In the genomic region with DNA sequence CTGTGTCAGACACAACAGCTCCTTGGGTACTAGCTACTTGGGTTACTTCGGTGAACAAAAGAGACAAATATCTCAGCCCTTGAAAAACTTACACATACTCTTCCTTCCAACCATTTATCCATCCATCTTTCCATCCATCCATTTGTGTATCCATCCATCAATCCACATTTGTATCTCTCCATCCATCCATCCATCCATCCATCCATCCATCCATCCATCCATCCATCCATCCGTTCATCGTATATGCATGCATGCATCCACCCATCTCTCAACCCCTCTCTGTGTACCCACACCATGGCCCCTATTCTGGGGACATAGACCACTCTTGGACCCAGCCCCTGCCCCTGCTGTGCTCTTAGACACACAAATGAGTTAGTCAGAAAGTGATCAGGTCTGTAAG, we compare ENCODE assay signal across 33 cellular contexts. TPM values are rescaled to one million over a fixed set of nuclear protein-coding genes. Genes with fewer than 3 reads are reported as not detected.
"Had no signal": no experiment of that assay in that cellular context is flagged by ENCODE, and none has a peak within 500 bp of the region (broad histone marks: within the 10 kb centered on the region; RNA-seq: fewer than 3 reads in every experiment).

No MANE protein-coding gene starts in this region.

- H3K9me3 ChIP-seq: stomach, suprapubic skin, testis, thoracic aorta, thyroid gland, tibial artery, tibial nerve, transverse colon, upper lobe of left lung, upper lobe of right lung, uterus, vagina had no signal

- H3K4me3 ChIP-seq: stomach, suprapubic skin, testis, thoracic aorta, thyroid gland, tibial artery, tibial nerve, transverse colon, upper lobe of left lung, upper lobe of right lung, uterus, vagina had no signal

- H3K36me3 ChIP-seq: stomach, suprapubic skin, thoracic aorta, thyroid gland, tibial artery, tibial nerve, transverse colon, upper lobe of left lung, upper lobe of right lung, uterus, vagina had no signal

- H3K4me1 ChIP-seq: stomach, suprapubic skin, testis, thyroid gland, tibial artery, tibial nerve, transverse colon, upper lobe of left lung, upper lobe of right lung, uterus, vagina had no signal

- H3K27ac ChIP-seq: stomach, suprapubic skin, testis, thoracic aorta, thyroid gland, tibial artery, tibial nerve, transverse colon, upper lobe of left lung, upper lobe of right lung, uterus, vagina had no signal

- H3K36me3 Mint-ChIP-seq: stimulated activated memory B cell treated with anti-CD40 and anti-IgM and Interleukin-4, amounts not matched to agents 10 μg/mL and 1 μg/mL and 100 μg/mL, for 72 hours; stimulated activated naive B cell treated with anti-CD40 and anti-IgM and Interleukin-4, amounts not matched to agents 10 μg/mL and 1 μg/mL and 100 μg/mL, for 72 hours; type B pancreatic cell had no signal

- DNase-seq: stimulated activated CD4-positive, alpha-beta T cell treated with anti-CD3 and anti-CD28 coated beads, Interleukin-2, amount 100 ng/mL, for 48 hours; stimulated activated CD4-positive, alpha-beta T cell treated with anti-CD3 and anti-CD28 coated beads, Interleukin-4, amount 100 ng/mL, for 1 hour; stimulated activated CD4-positive, alpha-beta T cell treated with anti-CD3 and anti-CD28 coated beads, Interleukin-4, amount 100 ng/mL, for 24 hours; stimulated activated CD4-positive, alpha-beta T cell treated with anti-CD3 and anti-CD28 coated beads, Interleukin-4, amount 100 ng/mL, for 4 hours; stimulated activated CD8-positive, alpha-beta memory T cell treated with anti-CD3 and anti-CD28 coated beads, Interleukin-4, amount 100 ng/mL, for 48 hours; stimulated activated naive B cell treated with anti-CD40 and anti-IgM and Interleukin-4, amounts not matched to agents 10 μg/mL and 1 μg/mL and 100 μg/mL, for 72 hours; stimulated activated naive CD4-positive, alpha-beta T cell; stimulated activated naive CD4-positive, alpha-beta T cell treated with Interleukin-2 at 50 U/mL for 16 hours; stimulated activated naive CD8-positive, alpha-beta T cell treated with anti-CD3 and anti-CD28 coated beads, Interleukin-15, amount 100 ng/mL, for 72 hours; stimulated activated naive CD8-positive, alpha-beta T cell treated with anti-CD3 and anti-CD28 coated beads, Interleukin-15, Interleukin-2, amounts not matched to agents 100 U/mL and 50 U/mL, for 24 hours; stomach; substantia nigra; testis; thyroid gland; tibial artery; transverse colon; trophoblast cell; upper lobe of left lung; upper lobe of right lung; uterus had no signal

- H3K4me3 Mint-ChIP-seq: stimulated activated effector memory CD8-positive, alpha-beta T cell treated with anti-CD3 and anti-CD28 coated beads, Interleukin-12 subunit alpha, Interleukin-12 subunit beta, amount 100 ng/mL, for 72 hours; stimulated activated memory B cell treated with anti-CD40 and anti-IgM and Interleukin-4, amounts not matched to agents 10 μg/mL and 1 μg/mL and 100 μg/mL, for 72 hours; stimulated activated naive B cell treated with anti-CD40 and anti-IgM and Interleukin-4, amounts not matched to agents 10 μg/mL and 1 μg/mL and 100 μg/mL, for 72 hours; stimulated activated naive CD8-positive, alpha-beta T cell treated with anti-CD3 and anti-CD28 coated beads, Interleukin-15, amount 100 ng/mL, for 72 hours; stimulated activated naive CD8-positive, alpha-beta T cell treated with anti-CD3 and anti-CD28 coated beads, Interleukin-15, Interleukin-2, amounts not matched to agents 100 ng/mL and 50 ng/mL, for 24 hours; type B pancreatic cell had no signal

- H3K27me3 ChIP-seq: testis, thyroid gland, tibial nerve, transverse colon, upper lobe of left lung, upper lobe of right lung, uterus, vagina had no signal

- ATAC-seq: stimulated activated effector memory CD8-positive, alpha-beta T cell treated with anti-CD3 and anti-CD28 coated beads, Interleukin-12 subunit alpha, Interleukin-12 subunit beta, amount 100 ng/mL, for 72 hours; stimulated activated memory B cell treated with anti-CD40 and anti-IgM and Interleukin-4, amounts not matched to agents 10 μg/mL and 1 μg/mL and 100 μg/mL, for 72 hours; stimulated activated naive B cell treated with anti-CD40 and anti-IgM and Interleukin-4, amounts not matched to agents 10 μg/mL and 1 μg/mL and 100 μg/mL, for 72 hours; stimulated activated naive CD8-positive, alpha-beta T cell treated with anti-CD3 and anti-CD28 coated beads, Interleukin-15, amount 100 ng/mL, for 72 hours; stimulated activated naive CD8-positive, alpha-beta T cell treated with anti-CD3 and anti-CD28 coated beads, Interleukin-15, Interleukin-2, amounts not matched to agents 100 U/mL and 50 U/mL, for 24 hours; upper lobe of right lung had no signal

- H3K27ac Mint-ChIP-seq: stimulated activated effector memory CD8-positive, alpha-beta T cell treated with anti-CD3 and anti-CD28 coated beads, Interleukin-12 subunit alpha, Interleukin-12 subunit beta, amount 100 ng/mL, for 72 hours; stimulated activated memory B cell treated with anti-CD40 and anti-IgM and Interleukin-4, amounts not matched to agents 10 μg/mL and 1 μg/mL and 100 μg/mL, for 72 hours; stimulated activated naive B cell treated with anti-CD40 and anti-IgM and Interleukin-4, amounts not matched to agents 10 μg/mL and 1 μg/mL and 100 μg/mL, for 72 hours; stimulated activated naive CD8-positive, alpha-beta T cell treated with anti-CD3 and anti-CD28 coated beads, Interleukin-15, amount 100 ng/mL, for 72 hours; stimulated activated naive CD8-positive, alpha-beta T cell treated with anti-CD3 and anti-CD28 coated beads, Interleukin-15, Interleukin-2, amounts not matched to agents 100 ng/mL and 50 ng/mL, for 24 hours; type B pancreatic cell had no signal

- H3K4me1 Mint-ChIP-seq: stimulated activated memory B cell treated with anti-CD40 and anti-IgM and Interleukin-4, amounts not matched to agents 10 μg/mL and 1 μg/mL and 100 μg/mL, for 72 hours; stimulated activated naive CD8-positive, alpha-beta T cell treated with anti-CD3 and anti-CD28 coated beads, Interleukin-15, amount 100 ng/mL, for 72 hours had no signal

- H3K27me3 Mint-ChIP-seq: stimulated activated naive CD8-positive, alpha-beta T cell treated with anti-CD3 and anti-CD28 coated beads, Interleukin-15, Interleukin-2, amounts not matched to agents 100 ng/mL and 50 ng/mL, for 24 hours had no signal

- FAIRE-seq: urothelium cell line had no signal

- H3K9me3 Mint-ChIP-seq: stimulated activated effector memory CD8-positive, alpha-beta T cell treated with anti-CD3 and anti-CD28 coated beads, Interleukin-12 subunit alpha, Interleukin-12 subunit beta, amount 100 ng/mL, for 72 hours; stimulated activated memory B cell treated with anti-CD40 and anti-IgM and Interleukin-4, amounts not matched to agents 10 μg/mL and 1 μg/mL and 100 μg/mL, for 72 hours; stimulated activated naive B cell treated with anti-CD40 and anti-IgM and Interleukin-4, amounts not matched to agents 10 μg/mL and 1 μg/mL and 100 μg/mL, for 72 hours; stimulated activated naive CD8-positive, alpha-beta T cell treated with anti-CD3 and anti-CD28 coated beads, Interleukin-15, amount 100 ng/mL, for 72 hours; stimulated activated naive CD8-positive, alpha-beta T cell treated with anti-CD3 and anti-CD28 coated beads, Interleukin-15, Interleukin-2, amounts not matched to agents 100 ng/mL and 50 ng/mL, for 24 hours; type B pancreatic cell had no signal

RNA-seq across cellular contexts. Expression of a gene that starts 55.3 kb away (rescaled TPM):
- total RNA-seq: stomach, subcutaneous adipose tissue, temporal lobe, thoracic aorta, thyroid gland, tibial nerve, transverse colon, upper lobe of left lung, upper lobe of right lung, ureter, urinary bladder had no signal
- polyA plus RNA-seq: stomach, urinary bladder had no signal
